8 cellular contexts compared by ENCODE assay signal in genomic region chr1:31335007-31335406, GRCh38. TPM values are rescaled to one million over a fixed set of nuclear protein-coding genes. Genes with fewer than 3 reads are reported as not detected.
DNase-seq lines count a peak whose midpoint lies in the region; ATAC-seq and TF ChIP-seq lines count a peak whose summit lies in the region.

No MANE protein-coding gene starts in this region.

- no peak for ATAC-seq in GM21737 (IDR thresholded peaks at IDR 0.05; ENCODE audit: unreplicated experiment)

- H2AFZ ChIP-seq in Karpas-422 (ENCODE audit: low read length) (no peak overlapping the region), fibroblast of lung (ENCODE audit: low read length) (no peak overlapping the region)

- H3K27ac ChIP-seq in Karpas-422 (ENCODE audit: low read length) (no peak overlapping the region), fibroblast of lung (ENCODE audit: insufficient read depth, low read length) (no peak overlapping the region)

- no peaks in the 10 kb centered on the region for H3K9me2 ChIP-seq in Karpas-422 (replicated peaks; ENCODE audit: insufficient read depth, low read length)

- H3K36me3 ChIP-seq in Karpas-422 (ENCODE audit: insufficient read depth, low read length) (peaks cover 5% of the 10 kb centered on the region; the same call in 1 of the 2 replicates), fibroblast of lung (ENCODE audit: control insufficient read depth, insufficient read depth, low read length) (no peaks in the 10 kb centered on the region)

- peaks cover 8% of the 10 kb centered on the region for H3K4me1 ChIP-seq in Karpas-422 (ENCODE audit: low read length)
- H3K4me1 ChIP-seq in fibroblast of lung (ENCODE audit: control insufficient read depth, extremely low read depth, insufficient read depth, low read length) = no peaks in the 10 kb centered on the region

- H4K20me1 ChIP-seq in Karpas-422 (ENCODE audit: insufficient read depth, low read depth, low read length) = no peaks in the 10 kb centered on the region
- no peaks in the 10 kb centered on the region for H4K20me1 ChIP-seq in fibroblast of lung (ENCODE audit: control insufficient read depth, extremely low read depth, insufficient read depth, low read length)

- H3K4me2 ChIP-seq in Karpas-422 (ENCODE audit: low read depth, low read length, poor library complexity, severe bottlenecking) = no peak overlapping the region
- H3K4me2 ChIP-seq in fibroblast of lung (ENCODE audit: extremely low read depth, insufficient read depth, low read length) = no peak overlapping the region

- no peak overlapping the region for H3K4me3 ChIP-seq in Karpas-422 (ENCODE audit: low read length)
- no peak overlapping the region for H3K4me3 ChIP-seq in fibroblast of lung (replicated peaks in 1 of 4; ENCODE audit: control extremely low read depth in 1 of 4, insufficient read depth in 1 of 4, low read depth in 3 of 4, low read length in 4 of 4)

- peak; percentile 58 to 63 for TF ChIP-seq CTCF in fibroblast of lung (conservative IDR thresholded peaks at IDR 0.05 in 1 of 2, IDR thresholded peaks at IDR 0.05 in 1 of 2; ENCODE audit: low read depth in 1 of 2, low read length in 2 of 2)

- H3K79me2 ChIP-seq in Karpas-422 (ENCODE audit: low read length) (peaks cover 18% of the 10 kb centered on the region; the same call in 1 of the 2 replicates), fibroblast of lung (ENCODE audit: control insufficient read depth, insufficient read depth, low read length) (no peaks in the 10 kb centered on the region)

- H3K9me3 ChIP-seq in Karpas-422 (ENCODE audit: low read length) (no peaks in the 10 kb centered on the region), fibroblast of lung (ENCODE audit: control insufficient read depth, insufficient read depth, low read depth, low read length) (no peaks in the 10 kb centered on the region)

- DNase-seq in ELF-1 (ENCODE audit: low read depth, low spot score) = peak; percentile 38
- DNase-seq in Karpas-422 = peak; percentile 74
- peak; percentile 48 for DNase-seq in RPMI7951 (ENCODE audit: low read depth)
- DNase-seq in fibroblast of lung (ENCODE audit: low read depth in 2 of 2) = peak; percentile 23 to 70
- peak; percentile 43 for DNase-seq in putamen (ENCODE audit: low spot score)
- DNase-seq in activated CD4-positive, CD25-positive, alpha-beta regulatory T cell treated with anti-CD3 and anti-CD28 coated beads, Interleukin-2, amount 50 U/mL, for 72 hours = no peak
- DNase-seq in activated naive CD4-positive, alpha-beta T cell (lab: John Stamatoyannopoulos, UW) = no peak

- no peak overlapping the region for H3K9ac ChIP-seq in Karpas-422 (ENCODE audit: low read length)
- no peak overlapping the region for H3K9ac ChIP-seq in fibroblast of lung (ENCODE audit: insufficient read depth, low read length)

- H3K27me3 ChIP-seq in Karpas-422 (ENCODE audit: low read length) (no peaks in the 10 kb centered on the region), fibroblast of lung (ENCODE audit: control insufficient read depth, insufficient read depth, low read length) (no peaks in the 10 kb centered on the region)

RNA-seq across cellular contexts. Expression of gene FABP3, which starts 37.9 kb away (rescaled TPM):
- not detected in 2 replicates for total RNA-seq in Karpas-422 (2014; rRNA removed; shearing (Covaris generic); ENCODE audit: low replicate concordance)
- 6.6 and 11.8 TPM in 2 replicates for total RNA-seq in RPMI7951 (2014; rRNA removed; shearing (Covaris generic))
- 116 and 554 TPM in 2 replicates for total RNA-seq in fibroblast of lung
- polyA plus RNA-seq in fibroblast of lung = 275 and 664 TPM in 2 replicates
- 179 and 377 TPM in 2 replicates for polyA plus RNA-seq in fibroblast of lung (2012)
- polyA minus RNA-seq in fibroblast of lung (ENCODE audit: low replicate concordance) = 81.9 and 185 TPM in 2 replicates

RNA-seq across cellular contexts. Expression of gene ZCCHC17, which starts 38.2 kb away (rescaled TPM):
- total RNA-seq in Karpas-422 (2014; rRNA removed; shearing (Covaris generic); ENCODE audit: low replicate concordance) = 18.5 and 19.3 TPM in 2 replicates
- total RNA-seq in RPMI7951 (2014; rRNA removed; shearing (Covaris generic)) = 57.1 and 63.4 TPM in 2 replicates
- total RNA-seq in fibroblast of lung = 30.0 and 34.0 TPM in 2 replicates
- 62.3 and 64.8 TPM in 2 replicates for polyA plus RNA-seq in fibroblast of lung
- 41.5 and 49.3 TPM in 2 replicates for polyA plus RNA-seq in fibroblast of lung (2012)
- polyA minus RNA-seq in fibroblast of lung (ENCODE audit: low replicate concordance) = 16.2 and 16.8 TPM in 2 replicates

RNA-seq across cellular contexts. Expression of gene SNRNP40, which starts 38.4 kb away (rescaled TPM):
- total RNA-seq in Karpas-422 (2014; rRNA removed; shearing (Covaris generic); ENCODE audit: low replicate concordance) = 106 and 116 TPM in 2 replicates
- 147 and 163 TPM in 2 replicates for total RNA-seq in RPMI7951 (2014; rRNA removed; shearing (Covaris generic))
- 96.6 and 102 TPM in 2 replicates for total RNA-seq in fibroblast of lung
- polyA plus RNA-seq in fibroblast of lung = 53.5 and 73.9 TPM in 2 replicates
- polyA plus RNA-seq in fibroblast of lung (2012) = 36.3 and 55.9 TPM in 2 replicates
- polyA minus RNA-seq in fibroblast of lung (ENCODE audit: low replicate concordance) = 23.0 and 55.7 TPM in 2 replicates

Comparison
In these comparisons a context has a peak if more than half of its experiments do, and no peak if none do; other contexts are left out.
1. DNase-seq: peak in ELF-1 (single experiment), Karpas-422 (single experiment), RPMI7951 (single experiment), fibroblast of lung (2 of 2) and putamen (single experiment); none in activated CD4-positive, CD25-positive, alpha-beta regulatory T cell treated with anti-CD3 and anti-CD28 coated beads, Interleukin-2, amount 50 U/mL, for 72 hours (single experiment) and activated naive CD4-positive, alpha-beta T cell (0 of 4).